In genomic region chr18:31774477-31774785, GRCh38 we compare ENCODE assay signal across 18 cellular contexts. TPM values are rescaled to one million over a fixed set of nuclear protein-coding genes. Genes with fewer than 3 reads are reported as not detected.
DNase-seq lines count a peak whose midpoint lies in the region; ATAC-seq and TF ChIP-seq lines count a peak whose summit lies in the region.
"Had no signal": no experiment of that assay in that cellular context is flagged by ENCODE, and none has a peak within 500 bp of the region (broad histone marks: within the 10 kb centered on the region; RNA-seq: fewer than 3 reads in every experiment).

No MANE protein-coding gene starts in this region.

- ATAC-seq in GM18909 (IDR thresholded peaks at IDR 0.05; ENCODE audit: poor library complexity, unreplicated experiment) = peak; percentile 83
- ATAC-seq in GM21576 (IDR thresholded peaks at IDR 0.05; ENCODE audit: unreplicated experiment) = peak; percentile 88
- peak; percentile 74 for ATAC-seq in HG03342 (IDR thresholded peaks at IDR 0.05; ENCODE audit: unreplicated experiment)
- ATAC-seq: activated T-cell treated with anti-CD3 and anti-CD28 coated beads, Interleukin-2, amount 50 U/mL, for 72 hours; left cardiac atrium; natural killer cell had no signal

- H3K79me2 ChIP-seq in neural progenitor cell (ENCODE audit: low read depth) = no peaks in the 10 kb centered on the region

- no peaks in the 10 kb centered on the region for H3F3A ChIP-seq in neural progenitor cell (ENCODE audit: low read depth)

- H4K20me1 ChIP-seq in neural progenitor cell (ENCODE audit: low read depth) = no peaks in the 10 kb centered on the region

- H3K27ac Mint-ChIP-seq in neural progenitor cell = no peak overlapping the region
- H3K27ac Mint-ChIP-seq: activated B cell treated with CpG ODN at 0.5 μM for 24 hours; activated T-cell treated with anti-CD3 and anti-CD28 coated beads, Interleukin-2, amount 50 U/mL, for 72 hours; CD4-positive, alpha-beta memory T cell; natural killer cell had no signal

- H3K4me1 ChIP-seq in neural progenitor cell (peaks cover 8% of the 10 kb centered on the region), SJCRH30 (no peaks in the 10 kb centered on the region)
- H3K4me1 ChIP-seq: testis had no signal

- H3K27me3 ChIP-seq in neural progenitor cell (no peaks in the 10 kb centered on the region), SJCRH30 (no peaks in the 10 kb centered on the region)
- H3K27me3 ChIP-seq: testis had no signal

- peaks cover 13% of the 10 kb centered on the region for H3K4me1 Mint-ChIP-seq in neural progenitor cell
- H3K4me1 Mint-ChIP-seq: activated B cell treated with CpG ODN at 0.5 μM for 24 hours; CD4-positive, alpha-beta memory T cell; natural killer cell had no signal

- no peak overlapping the region for H3K9ac ChIP-seq in neural progenitor cell
- H3K9ac ChIP-seq: SK-N-SH had no signal

- H3K4me2 ChIP-seq in neural progenitor cell = no peak overlapping the region
- H3K4me2 ChIP-seq: SK-N-SH had no signal

- DNase-seq in neural progenitor cell (ENCODE audit: low spot score) (no peak), SJCRH30 (no peak), C1 segment of cervical spinal cord (lab: John Stamatoyannopoulos, UW) (no peak), T-helper 9 cell (no peak)
- no peak for DNase-seq in activated CD4-positive, alpha-beta T cell treated with anti-CD3 and anti-CD28 coated beads, Interleukin-2, amount 50 U/mL, for 4 hours
- DNase-seq: activated B cell treated with CpG ODN at 0.5 μM for 24 hours; activated T-cell treated with anti-CD3 and anti-CD28 coated beads, Interleukin-2, amount 50 U/mL, for 72 hours; CD4-positive, alpha-beta memory T cell; HCEC 1CT; left cardiac atrium; natural killer cell; NCI-H146; SK-N-SH; testis had no signal

- no peak overlapping the region for H3K4me3 Mint-ChIP-seq in neural progenitor cell
- H3K4me3 Mint-ChIP-seq: activated B cell treated with CpG ODN at 0.5 μM for 24 hours; activated T-cell treated with anti-CD3 and anti-CD28 coated beads, Interleukin-2, amount 50 U/mL, for 72 hours; CD4-positive, alpha-beta memory T cell; natural killer cell had no signal

- H3K27ac ChIP-seq in neural progenitor cell (no peak overlapping the region), SJCRH30 (no peak overlapping the region)
- H3K27ac ChIP-seq: testis had no signal

- H3K9me3 ChIP-seq in neural progenitor cell (ENCODE audit: low read depth) (peaks cover 9% of the 10 kb centered on the region), SJCRH30 (replicated peaks) (no peaks in the 10 kb centered on the region)
- H3K9me3 ChIP-seq: SK-N-SH, testis had no signal

- peaks cover 2% of the 10 kb centered on the region for H3K27me3 Mint-ChIP-seq in neural progenitor cell (ENCODE audit: insufficient read depth, low read depth)
- H3K27me3 Mint-ChIP-seq: activated B cell treated with CpG ODN at 0.5 μM for 24 hours had no signal

- H3K36me3 Mint-ChIP-seq in neural progenitor cell = peaks cover 5% of the 10 kb centered on the region

- no peak overlapping the region for H3K4me3 ChIP-seq in neural progenitor cell
- no peak overlapping the region for H3K4me3 ChIP-seq in SJCRH30
- H3K4me3 ChIP-seq: testis had no signal

- H3K9me3 Mint-ChIP-seq in neural progenitor cell = peaks cover 14% of the 10 kb centered on the region

- peak overlapping the region; percentile 67 for H2AFZ ChIP-seq in neural progenitor cell (replicated peaks)

- no peak for TF ChIP-seq CTCF in neural progenitor cell (IDR thresholded peaks at IDR 0.05)

- H3K36me3 ChIP-seq in neural progenitor cell (no peaks in the 10 kb centered on the region), SJCRH30 (no peaks in the 10 kb centered on the region)

RNA-seq across cellular contexts. Expression of gene SLC25A52, which starts 13.8 kb away (rescaled TPM):
- total RNA-seq in neural progenitor cell (ENCODE audit: low replicate concordance) = not detected in 2 replicates
- 0.20 TPM in 1 of 2 replicates, not detected in the other for total RNA-seq in SJCRH30 (2014; rRNA removed; shearing (Covaris generic))
- total RNA-seq: activated B cell treated with CpG ODN at 0.5 μM for 24 hours; activated T-cell treated with anti-CD3 and anti-CD28 coated beads, Interleukin-2, amount 50 U/mL, for 72 hours; CD4-positive, alpha-beta memory T cell; left cardiac atrium; skeletal muscle tissue had no signal
